ENCODE assay signal across 1 cellular context in genomic region chr18:31065036-31065773, GRCh38.
TF ChIP-seq lines count a peak whose summit lies in the region.

No MANE protein-coding gene starts in this region.

TF ChIP-seq in HepG2, 621 proteins besides CTCF, POLR2A, EP300 and RAD21:
- TF ChIP-seq MYNN (CRISPR knock-in tag; IDR thresholded peaks at IDR 0.05; ENCODE audit: low read depth): no peak
- TF ChIP-seq ZNF33A (CRISPR knock-in tag; IDR thresholded peaks at IDR 0.05; ENCODE audit: borderline replicate concordance): no peak
- TF ChIP-seq ZNF430 (CRISPR knock-in tag; IDR thresholded peaks at IDR 0.05): no peak
- no peak for TF ChIP-seq YEATS4 (CRISPR knock-in tag; IDR thresholded peaks at IDR 0.05; ENCODE audit: borderline replicate concordance)
- TF ChIP-seq SATB2 (CRISPR knock-in tag; IDR thresholded peaks at IDR 0.05): no peak
- no peak for TF ChIP-seq HHEX (CRISPR knock-in tag; IDR thresholded peaks at IDR 0.05)
- TF ChIP-seq KAT7 (CRISPR knock-in tag; IDR thresholded peaks at IDR 0.05; ENCODE audit: borderline replicate concordance): no peak
- TF ChIP-seq FOXO4 (CRISPR knock-in tag; conservative IDR thresholded peaks at IDR 0.05): no peak
- TF ChIP-seq ZBTB3 (CRISPR knock-in tag; IDR thresholded peaks at IDR 0.05; ENCODE audit: borderline replicate concordance, low read depth): no peak
- no peak for TF ChIP-seq ZNF629 (CRISPR knock-in tag; conservative IDR thresholded peaks at IDR 0.05)
- TF ChIP-seq ATF4 (CRISPR knock-in tag; IDR thresholded peaks at IDR 0.05): no peak
- no peak for TF ChIP-seq ARHGAP35 (CRISPR knock-in tag; IDR thresholded peaks at IDR 0.05; ENCODE audit: borderline replicate concordance)
- TF ChIP-seq TERF1 (CRISPR knock-in tag; IDR thresholded peaks at IDR 0.05): no peak
- no peak for TF ChIP-seq POGZ (CRISPR knock-in tag; IDR thresholded peaks at IDR 0.05)
- TF ChIP-seq TRIM24 (CRISPR knock-in tag; IDR thresholded peaks at IDR 0.05): no peak
